30 cellular contexts compared by ENCODE assay signal in the genomic region with DNA sequence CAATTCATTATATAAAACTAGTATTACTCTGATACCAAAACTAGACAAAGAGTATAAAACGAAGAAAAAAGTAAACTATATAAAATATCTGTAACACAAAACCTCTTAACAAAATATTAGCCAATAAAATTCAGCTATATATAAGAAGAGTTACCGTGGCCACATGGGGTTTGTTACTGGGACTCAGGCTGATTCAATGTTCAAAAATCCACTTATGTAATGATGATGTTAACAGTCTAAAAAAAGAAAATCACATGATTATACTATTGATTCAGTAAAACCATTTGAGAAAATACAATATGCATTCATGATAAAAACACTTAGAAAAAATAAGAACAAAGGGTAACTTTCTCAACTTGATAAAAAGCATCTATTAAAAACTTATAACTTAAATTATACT. TPM values are rescaled to one million over a fixed set of nuclear protein-coding genes. Genes with fewer than 3 reads are reported as not detected.
DNase-seq lines count a peak whose midpoint lies in the region; ATAC-seq, FAIRE-seq and TF ChIP-seq lines count a peak whose summit lies in the region.
"Had no signal": no experiment of that assay in that cellular context is flagged by ENCODE, and none has a peak within 500 bp of the region (broad histone marks: within the 10 kb centered on the region; RNA-seq: fewer than 3 reads in every experiment).

No MANE protein-coding gene starts in this region.

- DNase-seq in ELR (ENCODE audit: low read depth) (peak; percentile 15), astrocyte (ENCODE audit: low read depth) (peak; percentile 12), fibroblast of mammary gland (ENCODE audit: low read depth) (peak; percentile 52), non-pigmented ciliary epithelial cell (ENCODE audit: low read depth) (peak; percentile 23), NOMO-1 treated with dmso at 0.1 percent for 144 hours (lab: John Stamatoyannopoulos, UW; ENCODE audit: unreplicated experiment) (no peak), GM10266 (ENCODE audit: extremely low spot score) (no peak), T-helper 17 cell (no peak)
- DNase-seq: activated CD4-positive, alpha-beta T cell treated with anti-CD3 and anti-CD28 coated beads, Interleukin-2, amount 10 ng/mL, durations not matched to agents 7 days and 5 days; amniotic stem cell; colonic mucosa; DMS153; effector CD4-positive, alpha-beta T cell; H9; left cardiac atrium; NCI-H146; NCI-H2107; NCI-H748 treated with DMSO at 0.1 percent for 48 hours; nephron progenitor cell; SIG-M5; substantia nigra had no signal

- H3K27ac ChIP-seq in astrocyte (ENCODE audit: low read depth, low read length), result no peak overlapping the region
- H3K27ac ChIP-seq: BLaER1, breast epithelium, colonic mucosa, gastroesophageal sphincter, hepatocyte, VCaP had no signal

- H3K36me3 ChIP-seq in astrocyte (ENCODE audit: insufficient read depth, low read length), result no peaks in the 10 kb centered on the region
- H3K36me3 ChIP-seq: BLaER1, breast epithelium, colonic mucosa, gastroesophageal sphincter had no signal

- no peaks in the 10 kb centered on the region for H3K36me3 Mint-ChIP-seq in astrocyte (ENCODE audit: low read depth, unreplicated experiment)
- H3K36me3 Mint-ChIP-seq in T-helper 17 cell (ENCODE audit: low read depth), result no peaks in the 10 kb centered on the region
- H3K36me3 Mint-ChIP-seq: activated naive CD4-positive, alpha-beta T cell treated with anti-CD3 and anti-CD28 coated beads, Interleukin-2, amount 50 U/mL, for 24 hours; stimulated activated memory B cell treated with anti-CD40 and anti-IgM and Interleukin-4, amounts not matched to agents 10 μg/mL and 1 μg/mL and 100 μg/mL, for 72 hours had no signal

- TF ChIP-seq CTCF in astrocyte (IDR thresholded peaks at IDR 0.05; ENCODE audit: insufficient read depth, low read depth, low read length) (no peak), fibroblast of mammary gland (conservative IDR thresholded peaks at IDR 0.05; ENCODE audit: control insufficient read depth, insufficient read depth, low read depth, low read length) (no peak), GM10266 (IDR thresholded peaks at IDR 0.05; ENCODE audit: control insufficient read depth, insufficient read depth, low read depth, missing control alignments) (no peak)

- H3K27me3 ChIP-seq in astrocyte (ENCODE audit: insufficient read depth, low read length), result no peaks in the 10 kb centered on the region
- H3K27me3 ChIP-seq: BLaER1, breast epithelium, colonic mucosa, gastroesophageal sphincter, hepatocyte had no signal

- no peaks in the 10 kb centered on the region for H3K79me2 ChIP-seq in astrocyte (ENCODE audit: insufficient read depth, low read length)
- H3K79me2 ChIP-seq: hepatocyte had no signal

- H2AFZ ChIP-seq in astrocyte (ENCODE audit: low read depth, low read length), result no peak overlapping the region
- H2AFZ ChIP-seq: hepatocyte had no signal

- H3K4me1 Mint-ChIP-seq in astrocyte (ENCODE audit: low read depth, unreplicated experiment) (peaks cover 4% of the 10 kb centered on the region), T-helper 17 cell (no peaks in the 10 kb centered on the region)
- H3K4me1 Mint-ChIP-seq: activated CD4-positive, alpha-beta T cell treated with anti-CD3 and anti-CD28 coated beads, Interleukin-2, amount 10 ng/mL, durations not matched to agents 7 days and 5 days; activated naive CD4-positive, alpha-beta T cell treated with anti-CD3 and anti-CD28 coated beads, Interleukin-2, amount 50 U/mL, for 24 hours; H9; IgD-negative memory B cell; nephron progenitor cell; stimulated activated memory B cell treated with anti-CD40 and anti-IgM and Interleukin-4, amounts not matched to agents 10 μg/mL and 1 μg/mL and 100 μg/mL, for 72 hours had no signal

- no peak overlapping the region for H3K4me3 ChIP-seq in astrocyte (ENCODE audit: insufficient read depth, low read depth, low read length)
- no peak overlapping the region for H3K4me3 ChIP-seq in fibroblast of mammary gland (ENCODE audit: control insufficient read depth, low read depth, low read length)
- H3K4me3 ChIP-seq: BLaER1, breast epithelium, colonic mucosa, gastroesophageal sphincter, hepatocyte had no signal

- H3K9me3 Mint-ChIP-seq in astrocyte (ENCODE audit: unreplicated experiment), result no peaks in the 10 kb centered on the region
- H3K9me3 Mint-ChIP-seq: activated CD4-positive, alpha-beta T cell treated with anti-CD3 and anti-CD28 coated beads, Interleukin-2, amount 10 ng/mL, durations not matched to agents 7 days and 5 days; nephron progenitor cell had no signal

- H3K4me3 Mint-ChIP-seq in astrocyte (ENCODE audit: unreplicated experiment) (no peak overlapping the region), T-helper 17 cell (no peak overlapping the region)
- H3K4me3 Mint-ChIP-seq: activated CD4-positive, alpha-beta T cell treated with anti-CD3 and anti-CD28 coated beads, Interleukin-2, amount 10 ng/mL, durations not matched to agents 7 days and 5 days; activated naive CD4-positive, alpha-beta T cell treated with anti-CD3 and anti-CD28 coated beads, Interleukin-2, amount 50 U/mL, for 24 hours; H9; IgD-negative memory B cell; nephron progenitor cell; stimulated activated memory B cell treated with anti-CD40 and anti-IgM and Interleukin-4, amounts not matched to agents 10 μg/mL and 1 μg/mL and 100 μg/mL, for 72 hours had no signal

- H4K20me1 ChIP-seq in astrocyte (ENCODE audit: insufficient read depth, low read length), result no peaks in the 10 kb centered on the region
- H4K20me1 ChIP-seq: BLaER1 had no signal

- no peak overlapping the region for H3K9ac ChIP-seq in astrocyte (ENCODE audit: low read length)
- H3K9ac ChIP-seq: BLaER1 had no signal

- H3K4me1 ChIP-seq in astrocyte (ENCODE audit: insufficient read depth, low read length), result no peaks in the 10 kb centered on the region
- H3K4me1 ChIP-seq: BLaER1, breast epithelium, colonic mucosa, gastroesophageal sphincter had no signal

- FAIRE-seq in astrocyte (lab: Jason Lieb, UNC), result no peak
- FAIRE-seq: GM12892 had no signal

- H3K4me2 ChIP-seq in astrocyte (ENCODE audit: low read length), result no peak overlapping the region
- H3K4me2 ChIP-seq: BLaER1, hepatocyte had no signal

- H3K27me3 Mint-ChIP-seq in astrocyte (ENCODE audit: low read depth, unreplicated experiment), result no peaks in the 10 kb centered on the region
- no peaks in the 10 kb centered on the region for H3K27me3 Mint-ChIP-seq in T-helper 17 cell
- H3K27me3 Mint-ChIP-seq: IgD-negative memory B cell had no signal

- no peak for ATAC-seq in HG02798 (IDR thresholded peaks at IDR 0.05; ENCODE audit: poor library complexity, unreplicated experiment)
- ATAC-seq in T-helper 17 cell, result no peak
- ATAC-seq: gastroesophageal sphincter; left cardiac atrium; stimulated activated memory B cell treated with anti-CD40 and anti-IgM and Interleukin-4, amounts not matched to agents 10 μg/mL and 1 μg/mL and 100 μg/mL, for 72 hours had no signal

- H3K27ac Mint-ChIP-seq in astrocyte (ENCODE audit: unreplicated experiment) (peak overlapping the region; percentile 89), T-helper 17 cell (no peak overlapping the region)
- H3K27ac Mint-ChIP-seq: activated CD4-positive, alpha-beta T cell treated with anti-CD3 and anti-CD28 coated beads, Interleukin-2, amount 10 ng/mL, durations not matched to agents 7 days and 5 days; activated naive CD4-positive, alpha-beta T cell treated with anti-CD3 and anti-CD28 coated beads, Interleukin-2, amount 50 U/mL, for 24 hours; H9; IgD-negative memory B cell; nephron progenitor cell; stimulated activated memory B cell treated with anti-CD40 and anti-IgM and Interleukin-4, amounts not matched to agents 10 μg/mL and 1 μg/mL and 100 μg/mL, for 72 hours had no signal

- H3K9me3 ChIP-seq in astrocyte (ENCODE audit: insufficient read depth, low read depth, low read length), result no peaks in the 10 kb centered on the region
- no peaks in the 10 kb centered on the region for H3K9me3 ChIP-seq in T-helper 17 cell (ENCODE audit: control insufficient read depth, low read length, poor library complexity, severe bottlenecking)
- H3K9me3 ChIP-seq: breast epithelium, colonic mucosa, gastroesophageal sphincter had no signal

RNA-seq across cellular contexts. Expression of gene P2RY1, which starts 18.3 kb away (rescaled TPM):
- total RNA-seq in astrocyte, result 1.1 and 1.4 TPM in 2 replicates
- total RNA-seq in T-helper 17 cell, result 1 to 10 TPM in 1 of 2 donors, under 1 TPM in 1; 0.22 to 2.9 TPM

Comparison
In these comparisons a context has a peak if more than half of its experiments do, and no peak if none do; other contexts are left out.
1. DNase-seq: peak in ELR (single experiment), astrocyte (single experiment), fibroblast of mammary gland (single experiment) and non-pigmented ciliary epithelial cell (single experiment); none in NOMO-1 treated with dmso at 0.1 percent for 144 hours (single experiment), GM10266 (single experiment) and T-helper 17 cell (0 of 3).